ENCODE assay signal across 15 cellular contexts in genomic region chr11:2508793-2509192, GRCh38.
"Had no signal": no experiment of that assay in that cellular context is flagged by ENCODE, and none has a peak within 500 bp of the region (broad histone marks: within the 10 kb centered on the region; RNA-seq: fewer than 3 reads in every experiment).

No MANE protein-coding gene starts in this region.

- H3K4me3 Mint-ChIP-seq: activated B cell treated with CpG ODN at 0.5 μM for 24 hours; activated naive CD4-positive, alpha-beta T cell treated with anti-CD3 and anti-CD28 coated beads, Interleukin-2, amount 10 ng/mL, durations not matched to agents 7 days and 5 days; immature natural killer cell; neural crest cell; stimulated activated effector memory CD8-positive, alpha-beta T cell treated with anti-CD3 and anti-CD28 coated beads, Interleukin-12 subunit alpha, Interleukin-12 subunit beta, amount 100 ng/mL, for 72 hours; T-helper 1 cell treated with Interleukin-12 subunit alpha and Interleukin-12 subunit beta and Interleukin-4 antibody, amounts not matched to agents 30 μg/mL and 1 μg/mL, for 36 hours had no signal

- H3K4me3 ChIP-seq: cardiac muscle cell, colonic mucosa had no signal

- H3K27me3 Mint-ChIP-seq: activated B cell treated with CpG ODN at 0.5 μM for 24 hours; activated naive CD4-positive, alpha-beta T cell treated with anti-CD3 and anti-CD28 coated beads, Interleukin-2, amount 10 ng/mL, durations not matched to agents 7 days and 5 days had no signal

- H3K4me1 Mint-ChIP-seq: immature natural killer cell, neural crest cell had no signal

- DNase-seq: activated B cell treated with CpG ODN at 0.5 μM for 24 hours; activated CD4-positive, alpha-beta T cell treated with anti-CD3 and anti-CD28 coated beads for 48 hours; activated naive CD4-positive, alpha-beta T cell treated with anti-CD3 and anti-CD28 coated beads, Interleukin-2, amount 10 ng/mL, durations not matched to agents 7 days and 5 days; colonic mucosa; effector CD4-positive, alpha-beta T cell; foreskin keratinocyte; immature natural killer cell; left colon; stimulated activated CD4-positive, alpha-beta T cell treated with anti-CD3 and anti-CD28 coated beads, Interleukin-12 subunit alpha, Interleukin-12 subunit beta, amount 100 ng/mL, for 4 hours; stimulated activated CD4-positive, alpha-beta T cell treated with anti-CD3 and anti-CD28 coated beads, Interleukin-2, amount 100 ng/mL, for 24 hours had no signal

- H3K36me3 Mint-ChIP-seq: activated naive CD4-positive, alpha-beta T cell treated with anti-CD3 and anti-CD28 coated beads, Interleukin-2, amount 10 ng/mL, durations not matched to agents 7 days and 5 days; immature natural killer cell; stimulated activated effector memory CD8-positive, alpha-beta T cell treated with anti-CD3 and anti-CD28 coated beads, Interleukin-12 subunit alpha, Interleukin-12 subunit beta, amount 100 ng/mL, for 72 hours had no signal

- H3K36me3 ChIP-seq: cardiac muscle cell, colonic mucosa had no signal

- ATAC-seq: foreskin keratinocyte; left colon; stimulated activated effector memory CD8-positive, alpha-beta T cell treated with anti-CD3 and anti-CD28 coated beads, Interleukin-12 subunit alpha, Interleukin-12 subunit beta, amount 100 ng/mL, for 72 hours had no signal

- H3K9me3 Mint-ChIP-seq: activated B cell treated with CpG ODN at 0.5 μM for 24 hours; activated naive CD4-positive, alpha-beta T cell treated with anti-CD3 and anti-CD28 coated beads, Interleukin-2, amount 10 ng/mL, durations not matched to agents 7 days and 5 days; activated T-helper 2 cell treated with anti-CD3 and anti-CD28 coated beads, Interferon-gamma antibody, Interleukin-2, Interleukin-4, amounts not matched to agents 10 μg/mL and 5 μg/mL and 100 μg/mL, durations not matched to agents 14 hours and 24 hours and 36 hours; immature natural killer cell; neural crest cell; stimulated activated effector memory CD8-positive, alpha-beta T cell treated with anti-CD3 and anti-CD28 coated beads, Interleukin-12 subunit alpha, Interleukin-12 subunit beta, amount 100 ng/mL, for 72 hours; T-helper 1 cell treated with Interleukin-12 subunit alpha and Interleukin-12 subunit beta and Interleukin-4 antibody, amounts not matched to agents 30 μg/mL and 1 μg/mL, for 36 hours had no signal

- H3K27me3 ChIP-seq: colonic mucosa had no signal

- H3K27ac Mint-ChIP-seq: activated B cell treated with CpG ODN at 0.5 μM for 24 hours; activated naive CD4-positive, alpha-beta T cell treated with anti-CD3 and anti-CD28 coated beads, Interleukin-2, amount 10 ng/mL, durations not matched to agents 7 days and 5 days; activated T-helper 2 cell treated with anti-CD3 and anti-CD28 coated beads, Interferon-gamma antibody, Interleukin-2, Interleukin-4, amounts not matched to agents 10 μg/mL and 5 μg/mL and 100 μg/mL, durations not matched to agents 14 hours and 24 hours and 36 hours; immature natural killer cell; stimulated activated effector memory CD8-positive, alpha-beta T cell treated with anti-CD3 and anti-CD28 coated beads, Interleukin-12 subunit alpha, Interleukin-12 subunit beta, amount 100 ng/mL, for 72 hours; T-helper 1 cell treated with Interleukin-12 subunit alpha and Interleukin-12 subunit beta and Interleukin-4 antibody, amounts not matched to agents 30 μg/mL and 1 μg/mL, for 36 hours had no signal
